Comparison of ENCODE assay signal across 1 cellular context in the genomic region with DNA sequence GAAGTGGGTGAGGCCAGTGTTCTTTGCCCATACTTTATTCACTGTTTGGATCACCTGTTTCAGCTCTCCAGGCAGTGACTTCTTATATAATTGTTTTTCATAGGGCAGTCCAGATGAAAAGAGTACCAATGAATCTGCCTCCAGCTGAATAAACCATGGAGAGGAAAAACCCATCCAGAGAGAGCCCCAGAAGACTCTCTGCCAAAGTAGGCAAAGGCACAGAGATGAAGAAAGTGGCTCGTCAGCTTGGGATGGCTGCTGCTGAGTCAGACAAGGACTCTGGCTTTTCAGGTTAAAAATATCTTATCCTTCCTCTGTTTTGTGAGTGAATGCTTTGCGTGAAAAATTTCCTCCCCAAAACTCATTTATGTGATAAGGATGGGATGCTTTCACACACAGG.
TF ChIP-seq lines count a peak whose summit lies in the region.

No MANE protein-coding gene starts in this region.

TF ChIP-seq in H1, 55 proteins besides CTCF, POLR2A, EP300 and RAD21:
- TF ChIP-seq CEBPB (IDR thresholded peaks at IDR 0.05; ENCODE audit: low read depth, low read length) (no peak), CBX8 (IDR thresholded peaks at IDR 0.05; ENCODE audit: borderline replicate concordance, low read depth, low read length) (no peak), NRF1 (IDR thresholded peaks at IDR 0.05; ENCODE audit: low read depth, low read length) (no peak), CBX5 (IDR thresholded peaks at IDR 0.05; ENCODE audit: low read depth, low read length) (no peak)
TF ChIP-seq in H1: peak in this region for 0.
